ENCODE assay signal across 10 cellular contexts in the genomic region with DNA sequence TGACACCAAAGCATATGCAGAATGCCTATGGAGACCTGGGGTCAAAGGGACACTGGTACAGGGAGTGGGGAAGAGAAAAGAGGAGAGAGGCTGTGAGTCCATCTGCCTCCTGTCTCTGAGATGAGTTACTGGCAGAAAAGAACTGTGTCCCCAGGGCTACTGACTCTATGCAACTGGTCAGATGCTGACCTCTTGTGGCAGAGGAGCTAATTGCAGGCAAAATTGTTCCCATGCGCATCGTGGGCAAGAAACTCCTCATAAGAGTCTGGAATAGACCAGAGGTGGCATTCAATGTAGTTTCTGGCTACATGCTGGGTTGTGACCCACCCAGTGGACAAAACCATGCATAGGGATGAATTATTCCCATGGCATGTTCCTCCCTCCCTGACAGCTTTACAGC. TPM values are rescaled to one million over a fixed set of nuclear protein-coding genes. Genes with fewer than 3 reads are reported as not detected.
A peak's percentile ranks its signal among the peaks of the same experiment; 100 is the strongest.
DNase-seq lines count a peak whose midpoint lies in the region; TF ChIP-seq lines count a peak whose summit lies in the region.
"Had no signal": no experiment of that assay in that cellular context is flagged by ENCODE, and none has a peak within 500 bp of the region (broad histone marks: within the 10 kb centered on the region; RNA-seq: fewer than 3 reads in every experiment).

No MANE protein-coding gene starts in this region.

- no peaks in the 10 kb centered on the region for H3K36me3 Mint-ChIP-seq in activated naive CD4-positive, alpha-beta T cell treated with anti-CD3 and anti-CD28 coated beads for 36 hours (ENCODE audit: low read depth)
- H3K36me3 Mint-ChIP-seq: activated naive CD8-positive, alpha-beta T cell had no signal

- no peak overlapping the region for H3K4me3 Mint-ChIP-seq in activated naive CD4-positive, alpha-beta T cell treated with anti-CD3 and anti-CD28 coated beads for 36 hours
- H3K4me3 Mint-ChIP-seq: activated naive CD8-positive, alpha-beta T cell had no signal

- H3K36me3 ChIP-seq in tibial artery, result no peaks in the 10 kb centered on the region

- intact Hi-C loops in activated naive CD4-positive, alpha-beta T cell treated with anti-CD3 and anti-CD28 coated beads for 36 hours (cut with micrococcal nuclease), result loop anchor here (1.0 kb wide), 1 partner anchor 17 kb away; no protein-coding TSS in a partner anchor
- intact Hi-C loops in tibial artery (cut with DNase I; ENCODE audit: low total_unique reads), result no loop called here

- in situ Hi-C loops in SK-MEL-5 (cut with HindIII; ENCODE audit: low pct_unique_long_range_greater_than_20kb, low sequenced_read_pairs), result no loop called here

- H3K4me1 ChIP-seq in tibial artery, result peaks cover 0 to 6% (median 5%) of the 10 kb centered on the region in 4 donors

- H3K4me3 ChIP-seq in fibroblast of mammary gland (ENCODE audit: control insufficient read depth, low read depth, low read length), result no peak overlapping the region
- no peak overlapping the region for H3K4me3 ChIP-seq in tibial artery

- H3K27ac ChIP-seq in substantia nigra (ENCODE audit: low read depth, low read length, poor library complexity, severe bottlenecking), result peak overlapping the region; percentile 98
- no peak overlapping the region for H3K27ac ChIP-seq in tibial artery

- peak; percentile 61 for TF ChIP-seq CTCF in fibroblast of mammary gland (conservative IDR thresholded peaks at IDR 0.05; ENCODE audit: control insufficient read depth, insufficient read depth, low read depth, low read length)
- TF ChIP-seq CTCF in tibial artery (IDR thresholded peaks at IDR 0.05), result no peak

- H3K27ac Mint-ChIP-seq in activated naive CD4-positive, alpha-beta T cell treated with anti-CD3 and anti-CD28 coated beads for 36 hours, result no peak overlapping the region
- H3K27ac Mint-ChIP-seq: activated naive CD8-positive, alpha-beta T cell had no signal

- CTCF ChIA-PET in activated naive CD4-positive, alpha-beta T cell treated with anti-CD3 and anti-CD28 coated beads for 36 hours (lab: Charles Lee), result interaction anchor here (0.6 to 2.8 kb wide), 19 partner anchors 8 to 412 kb away, joined by 3 to 34 read pairs (median 4); a partner anchor contains a TSS

- peak; percentile 71 for DNase-seq in activated naive CD4-positive, alpha-beta T cell treated with anti-CD3 and anti-CD28 coated beads for 36 hours
- DNase-seq in activated naive CD4-positive, alpha-beta T cell treated with anti-CD3 and anti-CD28 coated beads, Interleukin-2, amount 50 U/mL, for 16 hours, result no peak
- DNase-seq in SK-MEL-5 (ENCODE audit: low read depth, low spot score), result peak; percentile 55
- DNase-seq in fibroblast of mammary gland (ENCODE audit: low read depth), result peak; percentile 40
- no peak for DNase-seq in substantia nigra (lab: John Stamatoyannopoulos, UW)
- no peak for DNase-seq in tibial artery
- DNase-seq in superior temporal gyrus (ENCODE audit: extremely low spot score), result no peak
- DNase-seq in NCI-H2081 treated with DMSO at 0.1 percent for 48 hours (lab: John Stamatoyannopoulos, UW), result no peak

- no peaks in the 10 kb centered on the region for H3K27me3 Mint-ChIP-seq in activated naive CD4-positive, alpha-beta T cell treated with anti-CD3 and anti-CD28 coated beads for 36 hours (ENCODE audit: low read depth)
- H3K27me3 Mint-ChIP-seq: activated naive CD8-positive, alpha-beta T cell had no signal

- H3K9me3 ChIP-seq in tibial artery, result peaks cover 0 to 7% (median 5%) of the 10 kb centered on the region in 3 donors

- peaks cover 7% of the 10 kb centered on the region for H3K4me1 Mint-ChIP-seq in activated naive CD4-positive, alpha-beta T cell treated with anti-CD3 and anti-CD28 coated beads for 36 hours (ENCODE audit: low read depth)

- peaks cover 7% of the 10 kb centered on the region for H3K9me3 Mint-ChIP-seq in activated naive CD4-positive, alpha-beta T cell treated with anti-CD3 and anti-CD28 coated beads for 36 hours

- H3K27me3 ChIP-seq in tibial artery, result no peaks in the 10 kb centered on the region

RNA-seq across cellular contexts. Expression of a gene that starts 26.1 kb away (rescaled TPM):
- total RNA-seq in activated naive CD4-positive, alpha-beta T cell treated with anti-CD3 and anti-CD28 coated beads for 36 hours, result 10 to 100 TPM; 10.7 to 12.0 TPM
- total RNA-seq in SK-MEL-5 (2014; rRNA removed; shearing (Covaris generic)), result 6.0 and 7.9 TPM in 2 replicates
- polyA plus RNA-seq in SK-MEL-5 (2015; cell fraction: cytosol; rRNA removed), result 6.8 and 13.1 TPM in 2 replicates
- 26.6 and 35.9 TPM in 2 replicates for polyA plus RNA-seq in SK-MEL-5 (2015; cell fraction: nucleus; rRNA removed)

RNA-seq across cellular contexts. Expression of a gene that starts 47.9 kb away (rescaled TPM):
- total RNA-seq in activated naive CD4-positive, alpha-beta T cell treated with anti-CD3 and anti-CD28 coated beads for 36 hours, result under 1 TPM in 1 of 2 experiments, not detected in 1; 0.15 TPM
- total RNA-seq in SK-MEL-5 (2014; rRNA removed; shearing (Covaris generic)), result 0.08 TPM in 1 of 2 replicates, not detected in the other
- polyA plus RNA-seq in SK-MEL-5 (2015; cell fraction: cytosol; rRNA removed), result 0.06 and 0.07 TPM in 2 replicates
- polyA plus RNA-seq in SK-MEL-5 (2015; cell fraction: nucleus; rRNA removed), result not detected in 2 replicates
- total RNA-seq: Daoy had no signal

Comparison
In these comparisons a context has a peak if more than half of its experiments do, and no peak if none do; other contexts are left out.
1. DNase-seq: peak in activated naive CD4-positive, alpha-beta T cell treated with anti-CD3 and anti-CD28 coated beads for 36 hours (single experiment), SK-MEL-5 (single experiment) and fibroblast of mammary gland (single experiment); none in activated naive CD4-positive, alpha-beta T cell treated with anti-CD3 and anti-CD28 coated beads, Interleukin-2, amount 50 U/mL, for 16 hours (single experiment), substantia nigra (0 of 49), tibial artery (0 of 2), superior temporal gyrus (single experiment) and NCI-H2081 treated with DMSO at 0.1 percent for 48 hours (single experiment).